In the genomic region with DNA sequence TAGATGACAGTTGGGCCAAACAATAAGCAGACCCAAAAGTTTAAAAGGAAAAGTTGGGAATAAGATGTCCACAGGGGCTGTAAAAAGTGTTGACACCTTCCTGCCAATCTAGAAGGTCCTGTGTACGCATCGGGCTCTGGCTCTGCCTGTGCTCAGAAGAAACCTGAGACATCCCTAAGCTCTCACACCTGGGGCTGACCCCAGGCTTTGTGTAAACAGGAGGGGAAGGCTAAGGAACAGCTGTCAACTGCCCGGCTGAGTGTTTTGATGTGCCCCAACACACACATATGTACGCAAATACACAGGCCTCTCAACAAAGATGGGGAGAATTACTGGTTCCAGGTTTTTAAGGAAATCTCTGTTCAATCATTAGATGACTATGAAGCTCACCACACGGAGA, we compare ENCODE assay signal across 10 cellular contexts. TPM values are rescaled to one million over a fixed set of nuclear protein-coding genes. Genes with fewer than 3 reads are reported as not detected.
DNase-seq lines count a peak whose midpoint lies in the region; ATAC-seq, FAIRE-seq and TF ChIP-seq lines count a peak whose summit lies in the region.
"Had no signal": no experiment of that assay in that cellular context is flagged by ENCODE, and none has a peak within 500 bp of the region (broad histone marks: within the 10 kb centered on the region; RNA-seq: fewer than 3 reads in every experiment).

No MANE protein-coding gene starts in this region.

- H3K27ac ChIP-seq in fibroblast of lung (ENCODE audit: insufficient read depth, low read length) = peak overlapping the region; percentile 20

- no peaks in the 10 kb centered on the region for H3K9me3 ChIP-seq in fibroblast of lung (ENCODE audit: control insufficient read depth, insufficient read depth, low read depth, low read length)

- H4K20me1 ChIP-seq in fibroblast of lung (ENCODE audit: control insufficient read depth, extremely low read depth, insufficient read depth, low read length) = peaks cover 6% of the 10 kb centered on the region

- peaks cover 31% of the 10 kb centered on the region for H3K79me2 ChIP-seq in fibroblast of lung (ENCODE audit: control insufficient read depth, insufficient read depth, low read length)

- H3K9ac ChIP-seq in fibroblast of lung (ENCODE audit: insufficient read depth, low read length) = no peak overlapping the region

- DNase-seq in COLO668 (lab: John Stamatoyannopoulos, UW; ENCODE audit: unreplicated experiment) = peak; percentile 87
- peak; percentile 28 for DNase-seq in NCI-H2227 (lab: John Stamatoyannopoulos, UW; ENCODE audit: unreplicated experiment)
- DNase-seq in fibroblast of lung (ENCODE audit: low read depth in 2 of 2) = no peak
- DNase-seq in NK-92 treated with Interleukin-12 subunit alpha and Interleukin-12 subunit beta, amount 100 ng/mL, for 24 hours (lab: John Stamatoyannopoulos, UW) = no peak
- no peak for DNase-seq in HTR-8/SVneo (ENCODE audit: insufficient read length, low spot score)
- DNase-seq in stimulated activated naive CD4-positive, alpha-beta T cell treated with Interleukin-2 at 50 U/mL for 16 hours (lab: John Stamatoyannopoulos, UW) = no peak
- DNase-seq in DMS114 treated with DMSO at 0.1 percent for 48 hours (lab: John Stamatoyannopoulos, UW; ENCODE audit: unreplicated experiment) = no peak

- peaks cover 8% of the 10 kb centered on the region for H3K4me1 ChIP-seq in fibroblast of lung (ENCODE audit: control insufficient read depth, extremely low read depth, insufficient read depth, low read length)

- peak; percentile 70 for ATAC-seq in HG02623 (IDR thresholded peaks at IDR 0.05; ENCODE audit: unreplicated experiment)

- no peak for FAIRE-seq in HTR-8/SVneo (lab: Jason Lieb, UNC)
- FAIRE-seq: TTC549 had no signal

- no peaks in the 10 kb centered on the region for H3K36me3 ChIP-seq in fibroblast of lung (ENCODE audit: control insufficient read depth, insufficient read depth, low read length)

- H3K27me3 ChIP-seq in fibroblast of lung (ENCODE audit: control insufficient read depth, insufficient read depth, low read length) = no peaks in the 10 kb centered on the region

- no peak for TF ChIP-seq CTCF in fibroblast of lung (conservative IDR thresholded peaks at IDR 0.05 in 1 of 2, IDR thresholded peaks at IDR 0.05 in 1 of 2; ENCODE audit: low read depth in 1 of 2, low read length in 2 of 2)

- H3K4me3 ChIP-seq in fibroblast of lung (replicated peaks in 1 of 4; ENCODE audit: control extremely low read depth in 1 of 4, insufficient read depth in 1 of 4, low read depth in 3 of 4, low read length in 4 of 4) = peak overlapping the region in 1 of 4 experiments; percentile 9
- H3K4me3 ChIP-seq: lung had no signal

- peak overlapping the region; percentile 62 for H3K4me2 ChIP-seq in fibroblast of lung (ENCODE audit: extremely low read depth, insufficient read depth, low read length)

- H2AFZ ChIP-seq in fibroblast of lung (ENCODE audit: low read length) = no peak overlapping the region

RNA-seq across cellular contexts. Expression of gene TMEM131, which starts 59.5 kb away (rescaled TPM):
- total RNA-seq in fibroblast of lung = 18.7 and 32.4 TPM in 2 replicates
- 18.1 and 24.8 TPM in 2 replicates for polyA plus RNA-seq in fibroblast of lung
- 21.1 and 22.8 TPM in 2 replicates for polyA plus RNA-seq in fibroblast of lung (2012)
- 71.5 and 74.8 TPM in 2 replicates for polyA minus RNA-seq in fibroblast of lung (ENCODE audit: low replicate concordance)

Comparison
In these comparisons a context has a peak if more than half of its experiments do, and no peak if none do; other contexts are left out.
1. DNase-seq: peak in COLO668 (single experiment) and NCI-H2227 (single experiment); none in fibroblast of lung (0 of 2), NK-92 treated with Interleukin-12 subunit alpha and Interleukin-12 subunit beta, amount 100 ng/mL, for 24 hours (single experiment), HTR-8/SVneo (single experiment), stimulated activated naive CD4-positive, alpha-beta T cell treated with Interleukin-2 at 50 U/mL for 16 hours (single experiment) and DMS114 treated with DMSO at 0.1 percent for 48 hours (single experiment).